In genomic region chr5:5751496-5751895, GRCh38 we compare ENCODE assay signal across 15 cellular contexts.
DNase-seq lines count a peak whose midpoint lies in the region; ATAC-seq and TF ChIP-seq lines count a peak whose summit lies in the region.
"Had no signal": no experiment of that assay in that cellular context is flagged by ENCODE, and none has a peak within 500 bp of the region (broad histone marks: within the 10 kb centered on the region; RNA-seq: fewer than 3 reads in every experiment).

No MANE protein-coding gene starts in this region.

- peak overlapping the region; percentile 11; the same call in 1 of the 2 replicates for H2AFZ ChIP-seq in KMS-11 (ENCODE audit: low read depth)

- no peaks in the 10 kb centered on the region for H3K4me1 Mint-ChIP-seq in immature natural killer cell
- H3K4me1 Mint-ChIP-seq in stimulated activated effector memory CD8-positive, alpha-beta T cell treated with anti-CD3 and anti-CD28 coated beads, Interleukin-12 subunit alpha, Interleukin-12 subunit beta, amount 100 ng/mL, for 72 hours = no peaks in the 10 kb centered on the region

- H3K9me3 Mint-ChIP-seq in immature natural killer cell = peaks cover 0 to 8% (median 5%) of the 10 kb centered on the region in 6 donors
- H3K9me3 Mint-ChIP-seq in stimulated activated effector memory CD8-positive, alpha-beta T cell treated with anti-CD3 and anti-CD28 coated beads, Interleukin-12 subunit alpha, Interleukin-12 subunit beta, amount 100 ng/mL, for 72 hours = peaks cover 6% of the 10 kb centered on the region
- H3K9me3 Mint-ChIP-seq: activated T-helper 1 cell treated with anti-CD3 and anti-CD28 coated beads, Interleukin-12 subunit alpha, Interleukin-12 subunit beta, Interleukin-2, Interleukin-4 antibody, amounts not matched to agents 30 ng/mL and 10 ng/mL and 1 ng/mL, durations not matched to agents 14 hours and 24 hours and 36 hours; type B pancreatic cell had no signal

- ATAC-seq in GM18502 (IDR thresholded peaks at IDR 0.05; ENCODE audit: poor library complexity, unreplicated experiment) (peak; percentile 53), GM21381 (IDR thresholded peaks at IDR 0.05; ENCODE audit: unreplicated experiment) (peak; percentile 40), HG02981 (IDR thresholded peaks at IDR 0.05; ENCODE audit: unreplicated experiment) (peak; percentile 37)
- no peak for ATAC-seq in stimulated activated effector memory CD8-positive, alpha-beta T cell treated with anti-CD3 and anti-CD28 coated beads, Interleukin-12 subunit alpha, Interleukin-12 subunit beta, amount 100 ng/mL, for 72 hours
- ATAC-seq: mucosa of descending colon, Panc1 had no signal

- H3K79me2 ChIP-seq in KMS-11 (ENCODE audit: insufficient read depth, low read depth) = no peaks in the 10 kb centered on the region

- no peak overlapping the region for H3K4me3 ChIP-seq in KMS-11 (IDR thresholded peaks at IDR 0.05; ENCODE audit: insufficient read depth, low read depth, low read length)
- H3K4me3 ChIP-seq: breast epithelium, mucosa of descending colon, right atrium auricular region had no signal

- no peaks in the 10 kb centered on the region for H3K27me3 ChIP-seq in KMS-11 (ENCODE audit: insufficient read depth, low read depth)
- H3K27me3 ChIP-seq: breast epithelium, right atrium auricular region had no signal

- no peaks in the 10 kb centered on the region for H3K36me3 ChIP-seq in KMS-11 (ENCODE audit: insufficient read depth)
- H3K36me3 ChIP-seq: breast epithelium, right atrium auricular region had no signal

- peak overlapping the region; percentile 84 for H3K4me2 ChIP-seq in KMS-11

- H3K27ac ChIP-seq in KMS-11 = peak overlapping the region; percentile 53
- H3K27ac ChIP-seq: breast epithelium, C4-2B, right atrium auricular region had no signal

- peaks cover 0 to 9% (median under 1%) of the 10 kb centered on the region in 3 donors for H3K27me3 Mint-ChIP-seq in immature natural killer cell (ENCODE audit: low read depth in 3 of 3)

- no peaks in the 10 kb centered on the region for H3K36me3 Mint-ChIP-seq in immature natural killer cell
- H3K36me3 Mint-ChIP-seq in stimulated activated effector memory CD8-positive, alpha-beta T cell treated with anti-CD3 and anti-CD28 coated beads, Interleukin-12 subunit alpha, Interleukin-12 subunit beta, amount 100 ng/mL, for 72 hours = no peaks in the 10 kb centered on the region
- H3K36me3 Mint-ChIP-seq: type B pancreatic cell had no signal

- H3K9ac ChIP-seq in KMS-11 = 0 out of 2 replicates have a peak overlapping the region, but pooled peaks have one; percentile 15

- no peaks in the 10 kb centered on the region for H4K20me1 ChIP-seq in KMS-11 (ENCODE audit: insufficient read depth)

- H3K4me3 Mint-ChIP-seq in immature natural killer cell = no peak overlapping the region
- no peak overlapping the region for H3K4me3 Mint-ChIP-seq in stimulated activated effector memory CD8-positive, alpha-beta T cell treated with anti-CD3 and anti-CD28 coated beads, Interleukin-12 subunit alpha, Interleukin-12 subunit beta, amount 100 ng/mL, for 72 hours
- H3K4me3 Mint-ChIP-seq: activated T-helper 1 cell treated with anti-CD3 and anti-CD28 coated beads, Interleukin-12 subunit alpha, Interleukin-12 subunit beta, Interleukin-2, Interleukin-4 antibody, amounts not matched to agents 30 ng/mL and 10 ng/mL and 1 ng/mL, durations not matched to agents 14 hours and 24 hours and 36 hours; type B pancreatic cell had no signal

- no peak overlapping the region for H3K27ac Mint-ChIP-seq in immature natural killer cell
- no peak overlapping the region for H3K27ac Mint-ChIP-seq in stimulated activated effector memory CD8-positive, alpha-beta T cell treated with anti-CD3 and anti-CD28 coated beads, Interleukin-12 subunit alpha, Interleukin-12 subunit beta, amount 100 ng/mL, for 72 hours
- H3K27ac Mint-ChIP-seq: activated T-helper 1 cell treated with anti-CD3 and anti-CD28 coated beads, Interleukin-12 subunit alpha, Interleukin-12 subunit beta, Interleukin-2, Interleukin-4 antibody, amounts not matched to agents 30 ng/mL and 10 ng/mL and 1 ng/mL, durations not matched to agents 14 hours and 24 hours and 36 hours; type B pancreatic cell had no signal

- H3K4me1 ChIP-seq in KMS-11 (ENCODE audit: low read depth, poor library complexity, severe bottlenecking) = peaks cover 72% of the 10 kb centered on the region
- H3K4me1 ChIP-seq: breast epithelium, right atrium auricular region had no signal

- DNase-seq in stimulated activated CD4-positive, alpha-beta T cell treated with anti-CD3 and anti-CD28 coated beads, Interleukin-1b, Interleukin-23, amount 100 ng/mL, for 48 hours = no peak
- DNase-seq in immature natural killer cell = no peak
- DNase-seq in stimulated activated effector memory CD8-positive, alpha-beta T cell treated with anti-CD3 and anti-CD28 coated beads, Interleukin-12 subunit alpha, Interleukin-12 subunit beta, amount 100 ng/mL, for 72 hours (ENCODE audit: low spot score in 2 of 2) = no peak
- DNase-seq in activated naive CD4-positive, alpha-beta T cell treated with anti-CD3 and anti-CD28 coated beads, Interleukin-2, amount 50 U/mL, for 16 hours = no peak
- DNase-seq: mucosa of descending colon had no signal

- TF ChIP-seq CTCF in KMS-11 (conservative IDR thresholded peaks at IDR 0.05; ENCODE audit: low read depth, low read length) = no peak
